7 cellular contexts compared by ENCODE assay signal in the genomic region with DNA sequence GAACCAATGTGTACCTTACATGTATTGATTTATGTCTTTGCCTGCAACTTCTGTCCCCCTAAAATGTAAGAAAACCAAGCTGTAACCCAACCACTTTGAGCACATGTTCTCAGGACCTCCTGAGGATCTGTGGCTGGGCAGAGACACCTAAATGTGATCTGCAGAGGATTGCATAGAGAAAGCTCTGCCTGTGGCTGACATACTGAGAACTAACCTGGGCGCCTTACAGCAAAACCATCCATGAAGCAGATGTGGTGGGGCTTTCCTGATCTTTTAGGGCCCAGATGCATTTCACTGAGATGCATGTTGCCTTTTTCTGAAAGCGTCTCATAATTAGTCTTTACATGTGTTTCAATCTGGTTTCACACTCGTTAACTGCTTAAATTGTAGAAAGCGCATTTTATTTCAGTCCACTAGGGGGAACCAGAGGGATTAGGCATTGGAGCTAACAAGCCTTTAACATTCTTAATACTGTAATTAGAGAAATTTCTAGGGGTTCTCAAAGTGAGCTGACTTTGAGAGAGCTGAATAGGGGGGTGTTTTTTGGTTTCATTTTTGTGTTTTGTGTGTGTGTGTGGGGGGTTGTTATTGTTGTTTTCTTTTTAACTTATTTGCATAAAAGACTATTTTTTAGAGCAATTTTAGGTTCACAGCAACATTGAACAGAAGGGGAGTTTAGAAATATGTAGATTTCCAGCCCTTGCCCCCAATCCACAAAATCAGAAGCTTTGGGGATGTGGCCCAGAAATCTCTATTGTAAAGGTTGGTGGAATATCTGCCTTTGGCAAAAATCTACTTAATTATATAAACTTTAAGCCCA. TPM values are rescaled to one million over a fixed set of nuclear protein-coding genes. Genes with fewer than 3 reads are reported as not detected.
A peak's percentile ranks its signal among the peaks of the same experiment; 100 is the strongest.
DNase-seq lines count a peak whose midpoint lies in the region; ATAC-seq, FAIRE-seq and TF ChIP-seq lines count a peak whose summit lies in the region.

No MANE protein-coding gene starts in this region.

- no peak for TF ChIP-seq POLR2A in stomach (IDR thresholded peaks at IDR 0.05)

- intact Hi-C loops in kidney (cut with DNase I): no loop called here
- intact Hi-C loops in stomach (cut with DNase I; ENCODE audit: low total_unique reads): no loop called here

- H3K27me3 ChIP-seq in stomach: no peaks in the 10 kb centered on the region

- in situ Hi-C loops in G401 (cut with HindIII; ENCODE audit: low sequenced_read_pairs): no loop called here

- H3K4me1 ChIP-seq in kidney (ENCODE audit: control insufficient read depth in 1 of 2, insufficient read depth in 1 of 2, low read depth in 1 of 2, low read length in 2 of 2) (peaks cover 0 to 2% of the 10 kb centered on the region in 2 donors), stomach (peaks cover 6 to 33% (median 12%) of the 10 kb centered on the region in 4 donors)

- FAIRE-seq in kidney (lab: Jason Lieb, UNC): peak; percentile 15

- H3K9ac ChIP-seq in kidney (ENCODE audit: low read length in 2 of 2): no peak overlapping the region

- H3K4me3 ChIP-seq in kidney (ENCODE audit: low read length in 2 of 2): no peak overlapping the region
- H3K4me3 ChIP-seq in stomach: no peak overlapping the region

- H3K27ac ChIP-seq in kidney (ENCODE audit: low read depth in 2 of 2, low read length in 2 of 2) (no peak overlapping the region), stomach (peak overlapping the region in 3 of 5 donors; percentile 23 to 46 (median 44))

- no peak for TF ChIP-seq EP300 in stomach (IDR thresholded peaks at IDR 0.05)

- DNase-seq in G401 (ENCODE audit: low spot score): peak; percentile 74
- DNase-seq in NCI-H82 treated with DMSO at 0.1 percent for 48 hours (lab: John Stamatoyannopoulos, UW; ENCODE audit: unreplicated experiment): peak; percentile 70
- peak; percentile 32 for DNase-seq in brain pericyte (ENCODE audit: low read depth, low spot score)
- DNase-seq in kidney: no peak
- no peak for DNase-seq in stomach

- H3K36me3 ChIP-seq in kidney (ENCODE audit: control insufficient read depth in 1 of 2, insufficient read depth in 2 of 2, low read length in 2 of 2): no peaks in the 10 kb centered on the region
- H3K36me3 ChIP-seq in stomach: no peaks in the 10 kb centered on the region

- WGBS in stomach, 5 donors: 34 to 54% (median 40%) methylated on average over 4 of the region's 4 CpGs

- TF ChIP-seq CTCF in kidney (IDR thresholded peaks at IDR 0.05; ENCODE audit: borderline replicate concordance, extremely low read depth, insufficient read depth) (peak; percentile 77), stomach (IDR thresholded peaks at IDR 0.05) (peak in 5 of 7 experiments; percentile 43 to 88 (median 75))

- ATAC-seq in GM21381 (IDR thresholded peaks at IDR 0.05; ENCODE audit: unreplicated experiment): peak; percentile 85
- peak; percentile 81 for ATAC-seq in HG03565 (IDR thresholded peaks at IDR 0.05; ENCODE audit: unreplicated experiment)

- H3K9me3 ChIP-seq in kidney (ENCODE audit: control insufficient read depth in 1 of 2, low read length in 2 of 2) (peaks cover 0 to 4% of the 10 kb centered on the region in 2 donors), stomach (no peaks in the 10 kb centered on the region)

RNA-seq across cellular contexts. Expression of a gene that starts 50.9 kb away (rescaled TPM):
- 0.07 TPM in 1 of 2 replicates, not detected in the other for total RNA-seq in G401 (2014; rRNA removed; shearing (Covaris generic))
- 3.4 TPM for total RNA-seq in kidney
- polyA plus RNA-seq in kidney (ENCODE audit: insufficient read depth, low read depth, low replicate concordance): 9.0 TPM
- 1 to 10 TPM in 3 of 5 donors, under 1 TPM in 1, not detected in 1; under 0.01 to 8.3 (median 2.4) TPM for total RNA-seq in stomach
- 1 to 10 TPM in 2 of 3 donors, under 1 TPM in 1; 0.76 to 3.3 (median 2.6) TPM for polyA plus RNA-seq in stomach

Comparison
In these comparisons a context has a peak if more than half of its experiments do, and no peak if none do; other contexts are left out.
1. DNase-seq: peak in G401 (single experiment), NCI-H82 treated with DMSO at 0.1 percent for 48 hours (single experiment) and brain pericyte (single experiment); none in kidney (single experiment) and stomach (single experiment).
2. H3K27ac ChIP-seq: peak in stomach (3 of 5); none in kidney (0 of 2).